Comparison of ENCODE assay signal across 8 cellular contexts in genomic region chrX:79413009-79413408, GRCh38. TPM values are rescaled to one million over a fixed set of nuclear protein-coding genes. Genes with fewer than 3 reads are reported as not detected.
DNase-seq lines count a peak whose midpoint lies in the region; ATAC-seq and TF ChIP-seq lines count a peak whose summit lies in the region.

No MANE protein-coding gene starts in this region.

- H3K4me2 ChIP-seq in Karpas-422 (ENCODE audit: low read depth, low read length, poor library complexity, severe bottlenecking): no peak overlapping the region

- intact Hi-C loops in body of pancreas (cut with DNase I) (no loop called here), stomach (cut with DNase I; ENCODE audit: low total_unique reads) (no loop called here)

- TF ChIP-seq POLR2A in body of pancreas (IDR thresholded peaks at IDR 0.05) (no peak), stomach (IDR thresholded peaks at IDR 0.05) (no peak)

- TF ChIP-seq EP300 in stomach (IDR thresholded peaks at IDR 0.05): no peak

- H3K4me1 Mint-ChIP-seq in CD8-positive, alpha-beta memory T cell: peaks cover 25 to 35% (median 32%) of the 10 kb centered on the region in 3 donors
- no peaks in the 10 kb centered on the region for H3K4me1 Mint-ChIP-seq in memory B cell

- ATAC-seq in body of pancreas (no peak), memory B cell (ENCODE audit: low read depth) (no peak), HG02973 (IDR thresholded peaks at IDR 0.05; ENCODE audit: unreplicated experiment) (no peak), GM18858 (IDR thresholded peaks at IDR 0.05; ENCODE audit: unreplicated experiment) (no peak)

- peaks cover 7% of the 10 kb centered on the region for H3K4me1 ChIP-seq in CD8-positive, alpha-beta memory T cell (ENCODE audit: insufficient read depth, low read length)
- no peaks in the 10 kb centered on the region for H3K4me1 ChIP-seq in Karpas-422 (ENCODE audit: low read length)
- no peaks in the 10 kb centered on the region for H3K4me1 ChIP-seq in body of pancreas
- H3K4me1 ChIP-seq in stomach: no peaks in the 10 kb centered on the region

- H4K20me1 ChIP-seq in Karpas-422 (ENCODE audit: insufficient read depth, low read depth, low read length): no peaks in the 10 kb centered on the region

- POLR2A ChIA-PET in CD8-positive, alpha-beta memory T cell (lab: Charles Lee): no interaction called here

- WGBS in body of pancreas, 2 donors: 2 to 4% methylated on average over 4 of the region's 4 CpGs
- 4 to 8% (median 7%) methylated on average over 4 of the region's 4 CpGs for WGBS in stomach, 5 donors

- peak; percentile 14 to 47 (median 26) for TF ChIP-seq CTCF in body of pancreas (IDR thresholded peaks at IDR 0.05)
- peak in 3 of 7 experiments; percentile 25 to 30 (median 30) for TF ChIP-seq CTCF in stomach (IDR thresholded peaks at IDR 0.05)

- no peaks in the 10 kb centered on the region for H3K79me2 ChIP-seq in Karpas-422 (ENCODE audit: low read length)

- peaks cover 0 to 6% (median 0%) of the 10 kb centered on the region in 5 donors for H3K9me3 Mint-ChIP-seq in CD8-positive, alpha-beta memory T cell
- H3K9me3 Mint-ChIP-seq in memory B cell: no peaks in the 10 kb centered on the region

- H3K9ac ChIP-seq in Karpas-422 (ENCODE audit: low read length): no peak overlapping the region

- no peaks in the 10 kb centered on the region for H3K27me3 ChIP-seq in CD8-positive, alpha-beta memory T cell (ENCODE audit: insufficient read depth, low read length, poor library complexity, severe bottlenecking)
- H3K27me3 ChIP-seq in Karpas-422 (ENCODE audit: low read length) (no peaks in the 10 kb centered on the region), body of pancreas (no peaks in the 10 kb centered on the region), stomach (no peaks in the 10 kb centered on the region)

- H3K36me3 Mint-ChIP-seq in CD8-positive, alpha-beta memory T cell: no peaks in the 10 kb centered on the region
- H3K36me3 Mint-ChIP-seq in memory B cell: no peaks in the 10 kb centered on the region

- no peak overlapping the region for H3K27ac ChIP-seq in CD8-positive, alpha-beta memory T cell (ENCODE audit: low read depth, low read length)
- H3K27ac ChIP-seq in Karpas-422 (ENCODE audit: low read length) (no peak overlapping the region), body of pancreas (no peak overlapping the region), stomach (no peak overlapping the region)

- no peak overlapping the region for H2AFZ ChIP-seq in Karpas-422 (ENCODE audit: low read length)

- peaks cover 0 to 2% of the 10 kb centered on the region in 2 donors for H3K27me3 Mint-ChIP-seq in CD8-positive, alpha-beta memory T cell
- H3K27me3 Mint-ChIP-seq in memory B cell: no peaks in the 10 kb centered on the region

- CTCF ChIA-PET in CD8-positive, alpha-beta memory T cell (lab: Charles Lee): interaction anchor here (0.7 to 1.4 kb wide), 3 partner anchors 47 to 302 kb away, joined by 3 to 5 read pairs (median 3); partner anchors contain the start of gene ITM2A

- H3K36me3 ChIP-seq in CD8-positive, alpha-beta memory T cell (ENCODE audit: insufficient read depth, low read length): no peaks in the 10 kb centered on the region
- H3K36me3 ChIP-seq in Karpas-422 (ENCODE audit: insufficient read depth, low read length) (no peaks in the 10 kb centered on the region), body of pancreas (replicated peaks in 1 of 2; ENCODE audit: insufficient read depth in 1 of 2, low read depth in 2 of 2) (no peaks in the 10 kb centered on the region), stomach (no peaks in the 10 kb centered on the region)

- no peaks in the 10 kb centered on the region for H3K9me2 ChIP-seq in Karpas-422 (replicated peaks; ENCODE audit: insufficient read depth, low read length)

- peak overlapping the region in 6 of 7 donors; percentile 58 to 73 (median 64) for H3K4me3 Mint-ChIP-seq in CD8-positive, alpha-beta memory T cell
- peak overlapping the region; percentile 41 for H3K4me3 Mint-ChIP-seq in memory B cell

- peak in 2 of 5 donors; percentile 27 to 28 for DNase-seq in CD8-positive, alpha-beta memory T cell
- DNase-seq in Karpas-422: peak; percentile 54
- DNase-seq in body of pancreas: no peak
- peak in 1 of 2 donors; percentile 4 for DNase-seq in memory B cell (ENCODE audit: low spot score in 2 of 2)
- DNase-seq in SW 1271 (lab: John Stamatoyannopoulos, UW): no peak
- DNase-seq in stomach: no peak

- peak overlapping the region; percentile 42 for H3K4me3 ChIP-seq in CD8-positive, alpha-beta memory T cell (ENCODE audit: low read length)
- H3K4me3 ChIP-seq in Karpas-422 (ENCODE audit: low read length) (no peak overlapping the region), body of pancreas (no peak overlapping the region), stomach (peak overlapping the region in 2 of 4 donors; percentile 15 to 24)

- peak overlapping the region in 3 of 8 donors; percentile 13 to 35 (median 19) for H3K27ac Mint-ChIP-seq in CD8-positive, alpha-beta memory T cell
- H3K27ac Mint-ChIP-seq in memory B cell: no peak overlapping the region

- H3K9me3 ChIP-seq in CD8-positive, alpha-beta memory T cell (ENCODE audit: low read length): no peaks in the 10 kb centered on the region
- no peaks in the 10 kb centered on the region for H3K9me3 ChIP-seq in Karpas-422 (ENCODE audit: low read length)
- H3K9me3 ChIP-seq in body of pancreas: no peaks in the 10 kb centered on the region
- H3K9me3 ChIP-seq in stomach: no peaks in the 10 kb centered on the region

RNA-seq across cellular contexts. Expression of gene ITM2A, which starts 45.9 kb away (rescaled TPM):
- 100 to 1,000 TPM; 106 to 107 TPM for total RNA-seq in CD8-positive, alpha-beta memory T cell
- polyA plus RNA-seq in CD8-positive, alpha-beta memory T cell: 571 TPM
- not detected in 2 replicates for total RNA-seq in Karpas-422 (2014; rRNA removed; shearing (Covaris generic); ENCODE audit: low replicate concordance)
- total RNA-seq in body of pancreas (10 to 100 TPM; 16.1 to 30.0 TPM), stomach (100 to 1,000 TPM in 2 of 5 donors, 10 to 100 TPM in 1, 1 to 10 TPM in 1, not detected in 1; 9.9 to 233 (median 75.7) TPM)
- polyA plus RNA-seq in stomach: 10 to 100 TPM in 1 of 3 donors, 1 to 10 TPM in 2; 6.7 to 10.3 (median 8.9) TPM
